12 cellular contexts compared by ENCODE assay signal in genomic region chr6:155093430-155093829, GRCh38.
DNase-seq lines count a peak whose midpoint lies in the region; ATAC-seq and TF ChIP-seq lines count a peak whose summit lies in the region.
"Had no signal": no experiment of that assay in that cellular context is flagged by ENCODE, and none has a peak within 500 bp of the region (broad histone marks: within the 10 kb centered on the region; RNA-seq: fewer than 3 reads in every experiment).

No MANE protein-coding gene starts in this region.

- H3K36me3 ChIP-seq in DND-41 (ENCODE audit: insufficient read depth, low read length) (no peaks in the 10 kb centered on the region), Caco-2 (ENCODE audit: control insufficient read depth, insufficient read depth, low read length) (no peaks in the 10 kb centered on the region)
- H3K36me3 ChIP-seq: right atrium auricular region had no signal

- peaks cover 8% of the 10 kb centered on the region for H3K9me3 Mint-ChIP-seq in activated CD4-positive, alpha-beta memory T cell treated with anti-CD3 and anti-CD28 coated beads for 36 hours
- no peaks in the 10 kb centered on the region for H3K9me3 Mint-ChIP-seq in Caco-2 (ENCODE audit: unreplicated experiment)

- no peak overlapping the region for H3K4me3 ChIP-seq in DND-41 (ENCODE audit: low read depth in 1 of 2, low read length in 2 of 2)
- no peak overlapping the region for H3K4me3 ChIP-seq in Caco-2 (ENCODE audit: low read depth, low read length)
- H3K4me3 ChIP-seq: right atrium auricular region had no signal

- H3K9ac ChIP-seq in DND-41 (ENCODE audit: low read depth, low read length) = no peak overlapping the region

- intact Hi-C loops in activated CD4-positive, alpha-beta memory T cell treated with anti-CD3 and anti-CD28 coated beads for 36 hours (cut with micrococcal nuclease) = loop anchor here (1.0 kb wide), 1 partner anchor 43 kb away; no protein-coding TSS in a partner anchor
- intact Hi-C loops in Caco-2 (cut with micrococcal nuclease; ENCODE audit: unreplicated experiment) = no loop called here

- BruUV-seq in Caco-2 (replicated peaks; lab: Mats Ljungman, UMichigan) = no TSS peak

- H4K20me1 ChIP-seq in DND-41 (ENCODE audit: insufficient read depth, low read length) = no peaks in the 10 kb centered on the region

- POLR2A ChIA-PET in activated CD4-positive, alpha-beta memory T cell treated with anti-CD3 and anti-CD28 coated beads for 36 hours (lab: Charles Lee) = no interaction called here
- POLR2A ChIA-PET in Caco-2 (lab: Charles Lee) = no interaction called here

- no peak overlapping the region for H3K27ac Mint-ChIP-seq in activated CD4-positive, alpha-beta memory T cell treated with anti-CD3 and anti-CD28 coated beads for 36 hours
- no peak overlapping the region for H3K27ac Mint-ChIP-seq in Caco-2 (ENCODE audit: unreplicated experiment)

- TF ChIP-seq CTCF in DND-41 (IDR thresholded peaks at IDR 0.05; ENCODE audit: borderline replicate concordance, extremely low read depth, low read length, poor library complexity, severe bottlenecking) (no peak), Caco-2 (IDR thresholded peaks at IDR 0.05; ENCODE audit: insufficient read depth in 1 of 2, low read depth in 1 of 2, low read length in 1 of 2, severe bottlenecking in 1 of 2, unreplicated experiment in 1 of 2) (no peak)

- H2AFZ ChIP-seq in DND-41 (ENCODE audit: low read depth, low read length) = no peak overlapping the region

- DNase-seq in DND-41 = peak; percentile 53
- DNase-seq in KBM-7 = peak; percentile 10
- peak; percentile 58 for DNase-seq in activated CD4-positive, alpha-beta memory T cell treated with anti-CD3 and anti-CD28 coated beads for 36 hours
- DNase-seq in iris pigment epithelial cell (ENCODE audit: low read depth) = peak; percentile 58
- no peak for DNase-seq in Caco-2
- no peak for DNase-seq in nucleus accumbens (lab: John Stamatoyannopoulos, UW)

- no peak overlapping the region for H3K4me3 Mint-ChIP-seq in activated CD4-positive, alpha-beta memory T cell treated with anti-CD3 and anti-CD28 coated beads for 36 hours
- no peak overlapping the region for H3K4me3 Mint-ChIP-seq in Caco-2 (ENCODE audit: unreplicated experiment)
- H3K4me3 Mint-ChIP-seq: brain had no signal

- H3K4me1 Mint-ChIP-seq in activated CD4-positive, alpha-beta memory T cell treated with anti-CD3 and anti-CD28 coated beads for 36 hours (ENCODE audit: low read depth) = peaks cover 10% of the 10 kb centered on the region
- no peaks in the 10 kb centered on the region for H3K4me1 Mint-ChIP-seq in Caco-2 (ENCODE audit: low read depth, unreplicated experiment)

- CTCF ChIA-PET in activated CD4-positive, alpha-beta memory T cell treated with anti-CD3 and anti-CD28 coated beads for 36 hours (lab: Charles Lee) = no interaction called here
- CTCF ChIA-PET in Caco-2 (lab: Charles Lee) = no interaction called here

- no peaks in the 10 kb centered on the region for H3K79me2 ChIP-seq in DND-41 (ENCODE audit: insufficient read depth, low read length)

- H3K9me3 ChIP-seq in DND-41 (ENCODE audit: insufficient read depth, low read length, severe bottlenecking) (no peaks in the 10 kb centered on the region), Caco-2 (no peaks in the 10 kb centered on the region)
- H3K9me3 ChIP-seq: right atrium auricular region had no signal

- peaks cover 3% of the 10 kb centered on the region for H3K27me3 ChIP-seq in DND-41 (ENCODE audit: insufficient read depth, low read length, poor library complexity)
- H3K27me3 ChIP-seq in Caco-2 (replicated peaks; ENCODE audit: control insufficient read depth, insufficient read depth, low read length) = no peaks in the 10 kb centered on the region
- H3K27me3 ChIP-seq: right atrium auricular region had no signal

- no peak overlapping the region for H3K27ac ChIP-seq in DND-41 (ENCODE audit: low read length)
- H3K27ac ChIP-seq: C4-2B, right atrium auricular region, RWPE1 had no signal

- in situ Hi-C loops in KBM-7 (cut with MboI; ENCODE audit: low pct_unique_long_range_greater_than_20kb, low sequenced_read_pairs) = no loop called here

- no peaks in the 10 kb centered on the region for H3K27me3 Mint-ChIP-seq in activated CD4-positive, alpha-beta memory T cell treated with anti-CD3 and anti-CD28 coated beads for 36 hours
- no peaks in the 10 kb centered on the region for H3K27me3 Mint-ChIP-seq in Caco-2 (ENCODE audit: insufficient read depth, unreplicated experiment)
- H3K27me3 Mint-ChIP-seq: brain had no signal

- ATAC-seq in DND-41 (ENCODE audit: insufficient read depth, low read depth) (peak; percentile 97), HG03442 (IDR thresholded peaks at IDR 0.05; ENCODE audit: unreplicated experiment) (no peak), GM21381 (IDR thresholded peaks at IDR 0.05; ENCODE audit: unreplicated experiment) (no peak)

- H3K4me1 ChIP-seq in DND-41 (ENCODE audit: insufficient read depth, low read length) (no peaks in the 10 kb centered on the region), Caco-2 (no peaks in the 10 kb centered on the region)
- H3K4me1 ChIP-seq: right atrium auricular region had no signal

- peaks cover 4% of the 10 kb centered on the region for H3K36me3 Mint-ChIP-seq in activated CD4-positive, alpha-beta memory T cell treated with anti-CD3 and anti-CD28 coated beads for 36 hours
- H3K36me3 Mint-ChIP-seq in Caco-2 (ENCODE audit: insufficient read depth, unreplicated experiment) = no peaks in the 10 kb centered on the region

- no peak overlapping the region for H3K4me2 ChIP-seq in DND-41 (ENCODE audit: insufficient read depth, low read length)

Comparison
In these comparisons a context has a peak if more than half of its experiments do, and no peak if none do; other contexts are left out.
1. DNase-seq: peak in DND-41 (single experiment), KBM-7 (single experiment), activated CD4-positive, alpha-beta memory T cell treated with anti-CD3 and anti-CD28 coated beads for 36 hours (single experiment) and iris pigment epithelial cell (single experiment); none in Caco-2 (0 of 2) and nucleus accumbens (0 of 56).